19 cellular contexts compared by ENCODE assay signal in genomic region chr1:93612510-93612909, GRCh38.
DNase-seq lines count a peak whose midpoint lies in the region; ATAC-seq and TF ChIP-seq lines count a peak whose summit lies in the region.
"Had no signal": no experiment of that assay in that cellular context is flagged by ENCODE, and none has a peak within 500 bp of the region (broad histone marks: within the 10 kb centered on the region; RNA-seq: fewer than 3 reads in every experiment).

No MANE protein-coding gene starts in this region.

- no peaks in the 10 kb centered on the region for H3K27me3 Mint-ChIP-seq in chondrocyte (ENCODE audit: low read depth)
- H3K27me3 Mint-ChIP-seq in nephron progenitor cell (ENCODE audit: low read depth, poor library complexity) = peaks cover 3% of the 10 kb centered on the region
- no peaks in the 10 kb centered on the region for H3K27me3 Mint-ChIP-seq in type B pancreatic cell
- H3K27me3 Mint-ChIP-seq in naive thymus-derived CD8-positive, alpha-beta T cell = no peaks in the 10 kb centered on the region

- no peaks in the 10 kb centered on the region for H3K36me3 ChIP-seq in heart left ventricle
- H3K36me3 ChIP-seq: esophagus squamous epithelium, transverse colon had no signal

- H3K9me3 ChIP-seq in heart left ventricle = no peaks in the 10 kb centered on the region
- H3K9me3 ChIP-seq: esophagus squamous epithelium, transverse colon had no signal

- H3K27ac ChIP-seq in heart left ventricle = peak overlapping the region in 10 of 12 donors; percentile 50 to 79 (median 70)

- H3K4me1 ChIP-seq in heart left ventricle = peaks cover 7 to 95% (median 68%) of the 10 kb centered on the region in 12 donors

- POLR2A ChIA-PET in naive thymus-derived CD8-positive, alpha-beta T cell (lab: Charles Lee) = no interaction called here

- H3K27me3 ChIP-seq in heart left ventricle = no peaks in the 10 kb centered on the region
- H3K27me3 ChIP-seq: esophagus squamous epithelium, transverse colon had no signal

- no peak for DNase-seq in heart left ventricle
- DNase-seq in Right ventricle myocardium inferior (ENCODE audit: missing footprints) = no peak
- DNase-seq in chondrocyte (ENCODE audit: low spot score) = no peak
- DNase-seq in nephron progenitor cell = no peak
- DNase-seq in type B pancreatic cell (ENCODE audit: extremely low spot score, unreplicated experiment) = no peak
- no peak for DNase-seq in naive thymus-derived CD8-positive, alpha-beta T cell
- DNase-seq: activated CD4-positive, alpha-beta memory T cell treated with anti-CD3 and anti-CD28 coated beads for 36 hours; activated T-cell treated with anti-CD3 and anti-CD28 coated beads, Interleukin-2, amount 50 U/mL, for 4 hours; DMS79 treated with DMSO at 0.1 percent for 48 hours; esophagus squamous epithelium; NCI-H1105 treated with DMSO at 0.1 percent for 48 hours; stimulated activated CD4-positive, alpha-beta T cell treated with anti-CD3 and anti-CD28 coated beads, Interleukin-4, amount 100 ng/mL, for 4 hours; stimulated activated CD8-positive, alpha-beta memory T cell treated with anti-CD3 and anti-CD28 coated beads, Interleukin-4, amount 100 ng/mL, for 48 hours; SW 1271; transverse colon had no signal

- ATAC-seq in heart left ventricle (no peak), Right ventricle myocardium inferior (no peak), GM21825 (IDR thresholded peaks at IDR 0.05; ENCODE audit: unreplicated experiment) (no peak), GM19351 (IDR thresholded peaks at IDR 0.05; ENCODE audit: unreplicated experiment) (no peak)
- ATAC-seq in naive thymus-derived CD8-positive, alpha-beta T cell = no peak
- ATAC-seq: activated naive CD4-positive, alpha-beta T cell treated with anti-CD3 and anti-CD28 coated beads, Interleukin-2, amount 50 U/mL, for 72 hours; activated T-cell treated with anti-CD3 and anti-CD28 coated beads, Interleukin-2, amount 50 U/mL, for 4 hours; HCT116 had no signal

- H3K4me1 Mint-ChIP-seq in chondrocyte (ENCODE audit: low read depth) (peaks cover 96% of the 10 kb centered on the region), nephron progenitor cell (peaks cover 70% of the 10 kb centered on the region), type B pancreatic cell (ENCODE audit: unreplicated experiment) (peaks cover 77% of the 10 kb centered on the region)
- H3K4me1 Mint-ChIP-seq in naive thymus-derived CD8-positive, alpha-beta T cell = peaks cover 0 to 13% (median 3%) of the 10 kb centered on the region in 4 donors

- no peaks in the 10 kb centered on the region for H3K9me3 Mint-ChIP-seq in chondrocyte (ENCODE audit: low read depth)
- H3K9me3 Mint-ChIP-seq in nephron progenitor cell = no peaks in the 10 kb centered on the region
- no peaks in the 10 kb centered on the region for H3K9me3 Mint-ChIP-seq in type B pancreatic cell
- H3K9me3 Mint-ChIP-seq in naive thymus-derived CD8-positive, alpha-beta T cell = no peaks in the 10 kb centered on the region
- H3K9me3 Mint-ChIP-seq: activated CD4-positive, alpha-beta memory T cell treated with anti-CD3 and anti-CD28 coated beads for 36 hours; activated naive CD4-positive, alpha-beta T cell treated with anti-CD3 and anti-CD28 coated beads, Interleukin-2, amount 50 U/mL, for 72 hours; activated T-cell treated with anti-CD3 and anti-CD28 coated beads, Interleukin-2, amount 50 U/mL, for 4 hours had no signal

- no peak for TF ChIP-seq POLR2A in heart left ventricle (IDR thresholded peaks at IDR 0.05)

- H3K27ac Mint-ChIP-seq in chondrocyte (ENCODE audit: unreplicated experiment) (no peak overlapping the region), nephron progenitor cell (peak overlapping the region; percentile 20), type B pancreatic cell (peak overlapping the region; percentile 9)
- H3K27ac Mint-ChIP-seq in naive thymus-derived CD8-positive, alpha-beta T cell = no peak overlapping the region
- H3K27ac Mint-ChIP-seq: activated CD4-positive, alpha-beta memory T cell treated with anti-CD3 and anti-CD28 coated beads for 36 hours; activated naive CD4-positive, alpha-beta T cell treated with anti-CD3 and anti-CD28 coated beads, Interleukin-2, amount 50 U/mL, for 72 hours had no signal

- H3K4me3 Mint-ChIP-seq in chondrocyte (ENCODE audit: unreplicated experiment) (peak overlapping the region; percentile 77), nephron progenitor cell (no peak overlapping the region), type B pancreatic cell (peak overlapping the region; percentile 52)
- no peak overlapping the region for H3K4me3 Mint-ChIP-seq in naive thymus-derived CD8-positive, alpha-beta T cell
- H3K4me3 Mint-ChIP-seq: activated CD4-positive, alpha-beta memory T cell treated with anti-CD3 and anti-CD28 coated beads for 36 hours; activated T-cell treated with anti-CD3 and anti-CD28 coated beads, Interleukin-2, amount 50 U/mL, for 4 hours had no signal

- intact Hi-C loops in heart left ventricle (cut with DNase I) (no loop called here), Right ventricle myocardium inferior (cut with DNase I) (no loop called here)

- H3K36me3 Mint-ChIP-seq in chondrocyte (ENCODE audit: low read depth) (no peaks in the 10 kb centered on the region), nephron progenitor cell (ENCODE audit: low read depth) (no peaks in the 10 kb centered on the region), type B pancreatic cell (peaks cover 10% of the 10 kb centered on the region)
- H3K36me3 Mint-ChIP-seq in naive thymus-derived CD8-positive, alpha-beta T cell = no peaks in the 10 kb centered on the region
- H3K36me3 Mint-ChIP-seq: activated CD4-positive, alpha-beta memory T cell treated with anti-CD3 and anti-CD28 coated beads for 36 hours; activated naive CD4-positive, alpha-beta T cell treated with anti-CD3 and anti-CD28 coated beads, Interleukin-2, amount 50 U/mL, for 72 hours had no signal

- TF ChIP-seq CTCF in heart left ventricle (IDR thresholded peaks at IDR 0.05) = no peak
- no peak for TF ChIP-seq CTCF in chondrocyte (IDR thresholded peaks at IDR 0.05)
- no peak for TF ChIP-seq CTCF in nephron progenitor cell (IDR thresholded peaks at IDR 0.05)
- TF ChIP-seq CTCF in type B pancreatic cell (conservative IDR thresholded peaks at IDR 0.05) = no peak

- H3K4me3 ChIP-seq in heart left ventricle = peak overlapping the region in 8 of 12 donors; percentile 48 to 66 (median 52)
- H3K4me3 ChIP-seq: transverse colon had no signal

- WGBS in heart left ventricle, 4 donors = 66 to 82% (median 73%) methylated on average over 3 of the region's 3 CpGs

Comparison
In these comparisons a context has a peak if more than half of its experiments do, and no peak if none do; other contexts are left out.
1. H3K27ac Mint-ChIP-seq: peak in nephron progenitor cell (single experiment) and type B pancreatic cell (single experiment); none in chondrocyte (single experiment) and naive thymus-derived CD8-positive, alpha-beta T cell (0 of 10).
2. H3K4me3 Mint-ChIP-seq: peak in chondrocyte (single experiment) and type B pancreatic cell (single experiment); none in nephron progenitor cell (single experiment) and naive thymus-derived CD8-positive, alpha-beta T cell (0 of 10).